18 cellular contexts compared by ENCODE assay signal in the genomic region with DNA sequence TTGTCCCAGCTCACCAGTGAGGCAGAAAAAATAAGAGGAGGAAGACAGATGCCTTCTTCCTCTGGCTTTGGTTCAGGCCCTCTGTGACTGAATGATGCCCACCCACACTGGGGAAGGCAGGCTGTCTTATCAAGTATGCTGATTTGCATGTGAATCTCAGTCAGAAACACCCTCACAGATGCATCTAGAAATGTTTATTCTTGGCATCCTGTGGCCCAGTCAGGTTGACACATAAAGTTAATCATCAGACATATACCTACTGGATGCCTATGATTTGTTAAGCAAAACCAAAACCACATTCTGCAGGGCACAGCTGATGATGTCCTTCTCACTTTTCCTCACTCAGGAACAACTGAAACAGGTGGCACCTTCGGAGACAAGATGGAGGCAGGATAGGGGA.
A peak's percentile ranks its signal among the peaks of the same experiment; 100 is the strongest.
DNase-seq lines count a peak whose midpoint lies in the region; ATAC-seq, FAIRE-seq and TF ChIP-seq lines count a peak whose summit lies in the region.
"Had no signal": no experiment of that assay in that cellular context is flagged by ENCODE, and none has a peak within 500 bp of the region (broad histone marks: within the 10 kb centered on the region; RNA-seq: fewer than 3 reads in every experiment).

No MANE protein-coding gene starts in this region.

- no peak overlapping the region for H3K4me3 ChIP-seq in colonic mucosa

- FAIRE-seq in GM19239 (lab: Jason Lieb, UNC): no peak
- FAIRE-seq: H1 had no signal

- no peaks in the 10 kb centered on the region for H3K27me3 ChIP-seq in colonic mucosa

- no peak overlapping the region for H3K27ac ChIP-seq in colonic mucosa

- TF ChIP-seq CTCF in colonic mucosa (IDR thresholded peaks at IDR 0.05): no peak

- H3K4me1 ChIP-seq in colonic mucosa: no peaks in the 10 kb centered on the region

- no peaks in the 10 kb centered on the region for H3K36me3 ChIP-seq in colonic mucosa

- ATAC-seq in GM18511 (IDR thresholded peaks at IDR 0.05; ENCODE audit: unreplicated experiment) (peak; percentile 80), GM18907 (IDR thresholded peaks at IDR 0.05; ENCODE audit: unreplicated experiment) (peak; percentile 85), HG02943 (IDR thresholded peaks at IDR 0.05; ENCODE audit: low read depth, unreplicated experiment) (peak; percentile 81), HG03460 (IDR thresholded peaks at IDR 0.05; ENCODE audit: unreplicated experiment) (peak; percentile 59)

- DNase-seq in GM19239 (ENCODE audit: insufficient read length, low spot score) (no peak), colonic mucosa (no peak), NOMO-1 (lab: John Stamatoyannopoulos, UW; ENCODE audit: unreplicated experiment in 2 of 2) (no peak)
- DNase-seq in activated CD8-positive, alpha-beta memory T cell treated with anti-CD3 and anti-CD28 coated beads, Interleukin-2, amount 50 U/mL, for 48 hours: no peak
- DNase-seq: C1 segment of cervical spinal cord; CD8-positive, alpha-beta memory T cell; DND-41; KG1; NCI-H1694 treated with DMSO at 0.1 percent for 48 hours; NCI-H2107; NCI-H510A; T-helper 1 cell; T-helper 9 cell had no signal

- no peak overlapping the region for H3K9ac ChIP-seq in colonic mucosa (ENCODE audit: low read depth in 2 of 2, low read length in 2 of 2)

- no peaks in the 10 kb centered on the region for H3K9me3 ChIP-seq in colonic mucosa

- intact Hi-C loops in colonic mucosa (cut with DNase I): no loop called here
